8 cellular contexts compared by ENCODE assay signal in genomic region chr19:39031368-39032163, GRCh38. TPM values are rescaled to one million over a fixed set of nuclear protein-coding genes. Genes with fewer than 3 reads are reported as not detected.
A peak's percentile ranks its signal among the peaks of the same experiment; 100 is the strongest.
DNase-seq lines count a peak whose midpoint lies in the region; ATAC-seq and TF ChIP-seq lines count a peak whose summit lies in the region.

No MANE protein-coding gene starts in this region.

- peak overlapping the region; percentile 80 for H3K27ac ChIP-seq in WERI-Rb-1
- H3K27ac ChIP-seq in breast epithelium, result peak overlapping the region; percentile 80 to 82
- no peak overlapping the region for H3K27ac ChIP-seq in iPS-20b (ENCODE audit: low read length)
- H3K27ac ChIP-seq in skeletal muscle tissue (ENCODE audit: low read depth, low read length), result no peak overlapping the region

- no peaks in the 10 kb centered on the region for H3K9me3 ChIP-seq in BE2C
- H3K9me3 ChIP-seq in WERI-Rb-1 (ENCODE audit: severe bottlenecking), result peaks cover 5% of the 10 kb centered on the region
- H3K9me3 ChIP-seq in breast epithelium, result no peaks in the 10 kb centered on the region
- H3K9me3 ChIP-seq in iPS-20b (ENCODE audit: insufficient read depth, low read depth, low read length), result peaks cover 10% of the 10 kb centered on the region; the same call in 1 of the 2 replicates
- no peaks in the 10 kb centered on the region for H3K9me3 ChIP-seq in skeletal muscle tissue (ENCODE audit: control insufficient read depth in 3 of 3, low read length in 3 of 3)

- TF ChIP-seq POLR2A in breast epithelium (IDR thresholded peaks at IDR 0.05), result no peak

- H3K27me3 ChIP-seq in BE2C (peaks cover 29% of the 10 kb centered on the region), WERI-Rb-1 (ENCODE audit: insufficient read depth, low read depth, severe bottlenecking) (no peaks in the 10 kb centered on the region), breast epithelium (no peaks in the 10 kb centered on the region), iPS-20b (ENCODE audit: insufficient read depth, low read length) (no peaks in the 10 kb centered on the region; the same call in 1 of the 2 replicates), skeletal muscle tissue (ENCODE audit: control insufficient read depth in 3 of 3, insufficient read depth in 3 of 3, low read length in 3 of 3) (peaks cover 0 to 6% (median 0%) of the 10 kb centered on the region in 3 donors)

- TF ChIP-seq CTCF in BE2C (IDR thresholded peaks at IDR 0.05; ENCODE audit: low read depth, low read length) (no peak), WERI-Rb-1 (IDR thresholded peaks at IDR 0.05; ENCODE audit: low read depth, low read length) (no peak), breast epithelium (IDR thresholded peaks at IDR 0.05) (no peak)

- ATAC-seq in GM21723 (IDR thresholded peaks at IDR 0.05; ENCODE audit: unreplicated experiment) (peak; percentile 72), HG03565 (IDR thresholded peaks at IDR 0.05; ENCODE audit: unreplicated experiment) (no peak)

- H3K4me3 ChIP-seq in BE2C (ENCODE audit: low read depth, low read length) (peak overlapping the region; percentile 49), WERI-Rb-1 (ENCODE audit: low read depth, low read length) (peak overlapping the region; percentile 55), breast epithelium (peak overlapping the region; percentile 48 to 79 (median 73)), iPS-20b (ENCODE audit: low read length) (peak overlapping the region; percentile 79), skeletal muscle tissue (ENCODE audit: low read length in 3 of 3) (peak overlapping the region; percentile 65 to 75 (median 67))

- H3K9ac ChIP-seq in iPS-20b (ENCODE audit: low read depth, low read length), result peak overlapping the region; percentile 64; the same call in 1 of the 2 replicates
- peak overlapping the region in 1 of 3 donors; percentile 69 for H3K9ac ChIP-seq in skeletal muscle tissue (ENCODE audit: low read depth in 1 of 3, low read length in 3 of 3)

- H3K4me1 ChIP-seq in BE2C, result no peaks in the 10 kb centered on the region
- no peaks in the 10 kb centered on the region for H3K4me1 ChIP-seq in breast epithelium
- H3K4me1 ChIP-seq in iPS-20b (ENCODE audit: insufficient read depth, low read length), result no peaks in the 10 kb centered on the region; the same call in 1 of the 2 replicates
- peaks cover 8 to 14% (median 10%) of the 10 kb centered on the region in 3 donors for H3K4me1 ChIP-seq in skeletal muscle tissue (ENCODE audit: control insufficient read depth in 3 of 3, insufficient read depth in 3 of 3, low read length in 3 of 3)

- DNase-seq in BE2C (peak; percentile 92), NCI-H146 (lab: John Stamatoyannopoulos, UW) (peak; percentile 100), WERI-Rb-1 (peak; percentile 100), breast epithelium (ENCODE audit: low spot score in 2 of 2) (peak; percentile 93 to 95)

- H3K36me3 ChIP-seq in BE2C, result no peaks in the 10 kb centered on the region
- H3K36me3 ChIP-seq in WERI-Rb-1, result peaks cover 4% of the 10 kb centered on the region; the same call in 1 of the 2 replicates
- H3K36me3 ChIP-seq in breast epithelium, result no peaks in the 10 kb centered on the region
- peaks cover 19% of the 10 kb centered on the region for H3K36me3 ChIP-seq in iPS-20b (ENCODE audit: insufficient read depth, low read depth, low read length)
- H3K36me3 ChIP-seq in skeletal muscle tissue (ENCODE audit: control insufficient read depth in 3 of 3, insufficient read depth in 3 of 3, low read length in 3 of 3), result peaks cover 0 to 5% (median 0%) of the 10 kb centered on the region in 3 donors

- intact Hi-C loops in breast epithelium (cut with DNase I; ENCODE audit: low total_unique reads), result no loop called here

RNA-seq across cellular contexts. Expression of gene FBXO27, which starts 0.8 kb away (rescaled TPM):
- not detected for polyA plus RNA-seq in BE2C (2012; ENCODE audit: insufficient read depth, insufficient read length, low read depth)
- total RNA-seq in breast epithelium, result 1 to 10 TPM; 2.6 to 7.2 (median 5.1) TPM
- 1.0 TPM for total RNA-seq in skeletal muscle tissue

RNA-seq across cellular contexts. Expression of gene ACP7, which starts 52.6 kb away (rescaled TPM):
- polyA plus RNA-seq in BE2C (2012; ENCODE audit: insufficient read depth, insufficient read length, low read depth), result not detected
- total RNA-seq in breast epithelium (not detected), skeletal muscle tissue (not detected)

RNA-seq across cellular contexts. Expression of gene FBXO17, which starts 56.0 kb away (rescaled TPM):
- 17.3 TPM for polyA plus RNA-seq in BE2C (2012; ENCODE audit: insufficient read depth, insufficient read length, low read depth)
- total RNA-seq in breast epithelium (10 to 100 TPM; 14.2 to 67.2 (median 28.5) TPM), skeletal muscle tissue (15.1 TPM)

Comparison
In these comparisons a context has a peak if more than half of its experiments do, and no peak if none do; other contexts are left out.
1. H3K27ac ChIP-seq: peak in WERI-Rb-1 (single experiment) and breast epithelium (2 of 2); none in iPS-20b (single experiment) and skeletal muscle tissue (single experiment).
2. Peak in every context shown above with its lines, with median percentiles within 50 percentile points of each other: DNase-seq and H3K4me3 ChIP-seq.